ENCODE assay signal across 15 cellular contexts in the genomic region with DNA sequence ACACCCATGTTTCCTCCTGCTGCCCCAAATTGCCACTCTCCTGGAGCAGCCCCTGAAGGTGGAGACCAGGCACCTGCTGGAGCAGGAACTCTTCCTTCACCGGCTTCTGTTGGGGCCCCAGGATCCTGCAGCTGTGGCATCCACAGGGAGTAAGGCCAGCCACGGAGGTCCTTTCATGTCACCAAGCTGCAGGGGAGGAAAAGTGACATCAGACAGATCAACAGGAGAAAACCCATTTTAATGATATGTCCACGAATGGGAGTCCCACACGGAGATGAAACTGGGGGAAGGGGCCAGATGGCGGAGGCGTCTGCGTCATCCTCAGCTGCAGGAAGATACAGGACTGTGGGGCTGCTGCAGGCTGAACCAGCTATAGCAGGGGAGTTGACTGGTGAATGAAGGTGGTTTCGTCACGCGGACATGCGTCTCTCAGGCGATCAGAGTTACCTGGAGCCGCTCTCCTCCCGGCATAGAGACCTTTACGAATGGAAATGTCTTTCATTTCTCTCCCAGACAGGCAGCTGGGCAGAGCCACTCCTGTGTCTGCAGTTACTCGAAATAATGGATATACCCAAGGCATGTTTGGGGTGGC. TPM values are rescaled to one million over a fixed set of nuclear protein-coding genes. Genes with fewer than 3 reads are reported as not detected.
"Had no signal": no experiment of that assay in that cellular context is flagged by ENCODE, and none has a peak within 500 bp of the region (broad histone marks: within the 10 kb centered on the region; RNA-seq: fewer than 3 reads in every experiment).

No MANE protein-coding gene starts in this region.

- H3K27ac Mint-ChIP-seq: dendritic cell treated with granulocyte-macrophage colony-stimulating factor and Interleukin-4, amounts not matched to agents 40 ng/mL and 50 ng/mL, for 4 days; naive thymus-derived CD8-positive, alpha-beta T cell had no signal

- H3K4me3 ChIP-seq: esophagus squamous epithelium, gastroesophageal sphincter, hepatocyte had no signal

- H3K27ac ChIP-seq: esophagus squamous epithelium, gastroesophageal sphincter, hepatocyte had no signal

- H3K9me3 Mint-ChIP-seq: dendritic cell treated with granulocyte-macrophage colony-stimulating factor and Interleukin-4, amounts not matched to agents 40 ng/mL and 50 ng/mL, for 4 days; naive thymus-derived CD8-positive, alpha-beta T cell had no signal

- H3K4me3 Mint-ChIP-seq: dendritic cell treated with granulocyte-macrophage colony-stimulating factor and Interleukin-4, amounts not matched to agents 40 ng/mL and 50 ng/mL, for 4 days; naive thymus-derived CD8-positive, alpha-beta T cell had no signal

- H3K4me1 ChIP-seq: gastroesophageal sphincter had no signal

- H3K36me3 ChIP-seq: esophagus squamous epithelium, gastroesophageal sphincter had no signal

- H3K9me3 ChIP-seq: esophagus squamous epithelium, gastroesophageal sphincter had no signal

- H3K36me3 Mint-ChIP-seq: naive thymus-derived CD8-positive, alpha-beta T cell had no signal

- ATAC-seq: gastroesophageal sphincter; naive thymus-derived CD8-positive, alpha-beta T cell; right cardiac atrium had no signal

- DNase-seq: esophagus squamous epithelium; foreskin fibroblast; mammary epithelial cell; stimulated activated CD4-positive, alpha-beta T cell treated with anti-CD3 and anti-CD28 coated beads, Interleukin-15, amount 100 ng/mL, for 24 hours; stimulated activated CD4-positive, alpha-beta T cell treated with anti-CD3 and anti-CD28 coated beads, Interleukin-1b, Interleukin-23, amount 100 ng/mL, for 48 hours; stimulated activated naive CD4-positive, alpha-beta T cell treated with Interleukin-2 at 50 U/mL for 16 hours had no signal

RNA-seq across cellular contexts. Expression of a gene that starts 9.9 kb away (rescaled TPM):
- total RNA-seq: epithelial cell of proximal tubule; mesenteric fat pad; mononuclear cell; naive thymus-derived CD8-positive, alpha-beta T cell had no signal
- polyA plus RNA-seq: neural cell had no signal
